Comparison of ENCODE assay signal across 8 cellular contexts in the genomic region with DNA sequence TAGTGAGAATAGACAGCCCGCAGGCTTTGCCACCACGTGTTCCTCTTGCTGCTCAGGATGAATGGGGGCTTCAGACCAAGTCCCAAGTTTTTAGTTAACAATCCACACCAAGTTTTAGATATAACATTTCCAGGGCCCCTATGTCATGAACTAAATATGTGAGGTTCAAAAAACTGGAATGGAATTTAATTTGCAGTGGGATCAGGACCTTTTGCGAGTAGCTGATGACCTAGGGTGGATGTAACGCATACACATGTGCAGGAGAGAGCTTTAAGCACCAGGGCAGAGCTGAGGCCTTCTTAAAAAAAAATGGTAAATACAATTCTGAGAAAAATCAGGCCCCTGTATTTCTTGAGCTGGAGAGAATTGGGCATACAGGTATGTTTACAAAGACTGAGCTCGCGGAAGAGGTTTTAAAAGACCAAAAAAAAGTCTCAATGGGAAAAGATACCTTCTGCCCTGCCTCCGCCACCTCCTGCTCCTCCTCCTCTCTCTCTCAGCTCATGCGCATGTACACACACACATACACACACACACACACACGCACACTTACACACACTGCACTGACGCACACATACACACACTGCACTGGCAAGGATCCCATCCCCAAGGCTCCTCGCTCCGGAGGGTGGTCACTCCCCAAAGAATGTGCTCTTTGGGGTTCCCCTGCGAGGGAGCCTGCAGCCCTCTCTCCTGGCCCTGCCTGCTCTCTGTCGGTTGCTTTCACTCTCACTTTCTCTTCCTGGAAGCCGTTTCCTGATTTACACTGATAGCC. TPM values are rescaled to one million over a fixed set of nuclear protein-coding genes. Genes with fewer than 3 reads are reported as not detected.
DNase-seq lines count a peak whose midpoint lies in the region; ATAC-seq and TF ChIP-seq lines count a peak whose summit lies in the region.

No MANE protein-coding gene starts in this region.

- no peaks in the 10 kb centered on the region for H3K9me3 Mint-ChIP-seq in CD4-positive, alpha-beta memory T cell
- no peaks in the 10 kb centered on the region for H3K9me3 Mint-ChIP-seq in activated T-helper 17 cell treated with anti-CD3 and anti-CD28 coated beads, Interleukin-2, amount 50 U/mL, for 72 hours
- H3K9me3 Mint-ChIP-seq in Caco-2 (ENCODE audit: unreplicated experiment) = no peaks in the 10 kb centered on the region

- H3K4me1 Mint-ChIP-seq in CD4-positive, alpha-beta memory T cell = peaks cover 6 to 14% (median 11%) of the 10 kb centered on the region in 4 donors
- H3K4me1 Mint-ChIP-seq in activated T-helper 17 cell treated with anti-CD3 and anti-CD28 coated beads, Interleukin-2, amount 50 U/mL, for 72 hours = peaks cover 7% of the 10 kb centered on the region
- no peaks in the 10 kb centered on the region for H3K4me1 Mint-ChIP-seq in Caco-2 (ENCODE audit: low read depth, unreplicated experiment)

- H3K4me3 Mint-ChIP-seq in CD4-positive, alpha-beta memory T cell = peak overlapping the region; percentile 78 to 92 (median 87)
- H3K4me3 Mint-ChIP-seq in activated T-helper 17 cell treated with anti-CD3 and anti-CD28 coated beads, Interleukin-2, amount 50 U/mL, for 72 hours = peak overlapping the region; percentile 81
- H3K4me3 Mint-ChIP-seq in Caco-2 (ENCODE audit: unreplicated experiment) = no peak overlapping the region

- H3K36me3 Mint-ChIP-seq in CD4-positive, alpha-beta memory T cell = no peaks in the 10 kb centered on the region
- no peaks in the 10 kb centered on the region for H3K36me3 Mint-ChIP-seq in activated T-helper 17 cell treated with anti-CD3 and anti-CD28 coated beads, Interleukin-2, amount 50 U/mL, for 72 hours (ENCODE audit: low read depth)
- no peaks in the 10 kb centered on the region for H3K36me3 Mint-ChIP-seq in Caco-2 (ENCODE audit: insufficient read depth, unreplicated experiment)

- peaks cover 11% of the 10 kb centered on the region for H3K4me1 ChIP-seq in CD4-positive, alpha-beta memory T cell (ENCODE audit: insufficient read depth, low read length)
- no peaks in the 10 kb centered on the region for H3K4me1 ChIP-seq in Caco-2

- H3K4me3 ChIP-seq in CD4-positive, alpha-beta memory T cell (ENCODE audit: low read length in 2 of 2) = peak overlapping the region in 1 of 2 donors; percentile 23
- H3K4me3 ChIP-seq in retinal pigment epithelial cell (ENCODE audit: low read length) (peak overlapping the region; percentile 63), Caco-2 (ENCODE audit: low read depth, low read length) (no peak overlapping the region)

- ATAC-seq in GM21360 (IDR thresholded peaks at IDR 0.05; ENCODE audit: unreplicated experiment) (peak; percentile 95), Right ventricle myocardium superior (ENCODE audit: poor library complexity) (peak; percentile 71)
- ATAC-seq in activated T-helper 17 cell treated with anti-CD3 and anti-CD28 coated beads, Interleukin-2, amount 50 U/mL, for 72 hours (replicated peaks) = peak; percentile 81

- no peak overlapping the region for H3K27ac ChIP-seq in CD4-positive, alpha-beta memory T cell (ENCODE audit: low read depth, low read length)

- DNase-seq in CD4-positive, alpha-beta memory T cell = peak in 3 of 5 donors; percentile 7 to 9 (median 8)
- peak; percentile 32 for DNase-seq in HT1080 (ENCODE audit: low read depth)
- DNase-seq in Right ventricle myocardium superior = peak; percentile 45
- DNase-seq in retinal pigment epithelial cell (ENCODE audit: low read depth) = no peak
- DNase-seq in NCI-H524 treated with DMSO at 0.1 percent for 48 hours (lab: John Stamatoyannopoulos, UW) = no peak
- DNase-seq in Caco-2 = no peak

- H3K27me3 Mint-ChIP-seq in CD4-positive, alpha-beta memory T cell = peaks cover 5 to 7% of the 10 kb centered on the region in 2 donors
- peaks cover 3% of the 10 kb centered on the region for H3K27me3 Mint-ChIP-seq in activated T-helper 17 cell treated with anti-CD3 and anti-CD28 coated beads, Interleukin-2, amount 50 U/mL, for 72 hours
- peaks cover 6% of the 10 kb centered on the region for H3K27me3 Mint-ChIP-seq in Caco-2 (ENCODE audit: insufficient read depth, unreplicated experiment)

- CTCF ChIA-PET in CD4-positive, alpha-beta memory T cell (lab: Charles Lee; ENCODE audit: partially characterized antibody) = interaction anchor here (1.2 to 1.3 kb wide), 4 partner anchors 10 to 81 kb away, joined by 3 to 4 read pairs (median 4); a partner anchor contains a TSS
- CTCF ChIA-PET in Caco-2 (lab: Charles Lee) = no interaction called here

- no TSS peak for BruUV-seq in Caco-2 (replicated peaks; lab: Mats Ljungman, UMichigan)

- H3K27me3 ChIP-seq in CD4-positive, alpha-beta memory T cell (ENCODE audit: insufficient read depth, low read length) = no peaks in the 10 kb centered on the region
- no peaks in the 10 kb centered on the region for H3K27me3 ChIP-seq in Caco-2 (replicated peaks; ENCODE audit: control insufficient read depth, insufficient read depth, low read length)

- peak overlapping the region in 6 of 7 donors; percentile 16 to 94 (median 80) for H3K27ac Mint-ChIP-seq in CD4-positive, alpha-beta memory T cell
- peak overlapping the region; percentile 71 for H3K27ac Mint-ChIP-seq in activated T-helper 17 cell treated with anti-CD3 and anti-CD28 coated beads, Interleukin-2, amount 50 U/mL, for 72 hours
- no peak overlapping the region for H3K27ac Mint-ChIP-seq in Caco-2 (ENCODE audit: unreplicated experiment)

- POLR2A ChIA-PET in CD4-positive, alpha-beta memory T cell (lab: Charles Lee; ENCODE audit: partially characterized antibody) = interaction anchor here (0.7 to 1.0 kb wide), 3 partner anchors 11 to 18 kb away, joined by 3 read pairs; no protein-coding TSS in a partner anchor
- POLR2A ChIA-PET in Caco-2 (lab: Charles Lee) = no interaction called here

- H3K9me3 ChIP-seq in CD4-positive, alpha-beta memory T cell (ENCODE audit: control insufficient read depth in 1 of 2, low read length in 2 of 2) = no peaks in the 10 kb centered on the region
- no peaks in the 10 kb centered on the region for H3K9me3 ChIP-seq in Caco-2

- intact Hi-C loops in CD4-positive, alpha-beta memory T cell (cut with micrococcal nuclease) = loop anchor here (5.0 kb wide), 1 partner anchor 47 kb away; a partner anchor contains a TSS
- intact Hi-C loops in Right ventricle myocardium superior (cut with DNase I) (no loop called here), Caco-2 (cut with micrococcal nuclease; ENCODE audit: unreplicated experiment) (no loop called here)

- no peaks in the 10 kb centered on the region for H3K36me3 ChIP-seq in CD4-positive, alpha-beta memory T cell (ENCODE audit: insufficient read depth, low read length)
- H3K36me3 ChIP-seq in Caco-2 (ENCODE audit: control insufficient read depth, insufficient read depth, low read length) = no peaks in the 10 kb centered on the region

- TF ChIP-seq CTCF in retinal pigment epithelial cell (conservative IDR thresholded peaks at IDR 0.05; ENCODE audit: low read depth, low read length) (no peak), Caco-2 (IDR thresholded peaks at IDR 0.05; ENCODE audit: insufficient read depth in 1 of 2, low read depth in 1 of 2, low read length in 1 of 2, severe bottlenecking in 1 of 2, unreplicated experiment in 1 of 2) (no peak)

RNA-seq across cellular contexts. Expression of a gene that starts 48.2 kb away (rescaled TPM):
- 10 to 100 TPM; 47.2 to 49.2 TPM for total RNA-seq in CD4-positive, alpha-beta memory T cell
- polyA plus RNA-seq in CD4-positive, alpha-beta memory T cell = 1 to 10 TPM in 1 of 2 donors, under 1 TPM in 1; 0.45 to 3.0 TPM
- total RNA-seq in HT1080 (2014; rRNA removed; shearing (Covaris generic)) = 9.0 and 13.4 TPM in 2 replicates
- 10.1 and 13.0 TPM in 2 replicates for polyA plus RNA-seq in HT1080 (2015; cell fraction: cytosol; rRNA removed)
- polyA plus RNA-seq in HT1080 (2015; cell fraction: nucleus; rRNA removed) = 26.9 and 29.7 TPM in 2 replicates
- 10 to 100 TPM in 1 of 2 donors, 1 to 10 TPM in 1; 4.6 to 33.8 TPM for total RNA-seq in activated T-helper 17 cell treated with anti-CD3 and anti-CD28 coated beads, Interleukin-2, amount 50 U/mL, for 72 hours
- total RNA-seq in Right ventricle myocardium superior = 31.4 TPM
- 51.6 and 57.4 TPM in 2 replicates for total RNA-seq in Caco-2 (2022)

Comparison
In these comparisons a context has a peak if more than half of its experiments do, and no peak if none do; other contexts are left out.
1. DNase-seq: peak in CD4-positive, alpha-beta memory T cell (3 of 5), HT1080 (single experiment) and Right ventricle myocardium superior (single experiment); none in retinal pigment epithelial cell (single experiment), NCI-H524 treated with DMSO at 0.1 percent for 48 hours (single experiment) and Caco-2 (0 of 2).
2. Peak in every context shown above with its lines, with median percentiles within 50 percentile points of each other: ATAC-seq.